Comparison of ENCODE assay signal across 1 cellular context in genomic region chr10:68902382-68902781, GRCh38.
TF ChIP-seq lines count a peak whose summit lies in the region.

No MANE protein-coding gene starts in this region.

TF ChIP-seq in A549, 52 proteins besides CTCF, POLR2A, EP300 and RAD21 (continued from another document):
- TF ChIP-seq ATOH8 (CRISPR knock-in tag; IDR thresholded peaks at IDR 0.05; ENCODE audit: low read depth) = no peak
- TF ChIP-seq FOXS1 (CRISPR knock-in tag; IDR thresholded peaks at IDR 0.05) = no peak
- no peak for TF ChIP-seq TFCP2L1 (CRISPR knock-in tag; IDR thresholded peaks at IDR 0.05)
- TF ChIP-seq E2F6 (IDR thresholded peaks at IDR 0.05; ENCODE audit: borderline replicate concordance, low read depth) = no peak
- TF ChIP-seq CHD4 (IDR thresholded peaks at IDR 0.05; ENCODE audit: borderline replicate concordance) = no peak
- TF ChIP-seq SREBF2 (IDR thresholded peaks at IDR 0.05) = no peak
- TF ChIP-seq NR3C1 (IDR thresholded peaks at IDR 0.05) = no peak
